1 cellular context compared by ENCODE assay signal in the genomic region with DNA sequence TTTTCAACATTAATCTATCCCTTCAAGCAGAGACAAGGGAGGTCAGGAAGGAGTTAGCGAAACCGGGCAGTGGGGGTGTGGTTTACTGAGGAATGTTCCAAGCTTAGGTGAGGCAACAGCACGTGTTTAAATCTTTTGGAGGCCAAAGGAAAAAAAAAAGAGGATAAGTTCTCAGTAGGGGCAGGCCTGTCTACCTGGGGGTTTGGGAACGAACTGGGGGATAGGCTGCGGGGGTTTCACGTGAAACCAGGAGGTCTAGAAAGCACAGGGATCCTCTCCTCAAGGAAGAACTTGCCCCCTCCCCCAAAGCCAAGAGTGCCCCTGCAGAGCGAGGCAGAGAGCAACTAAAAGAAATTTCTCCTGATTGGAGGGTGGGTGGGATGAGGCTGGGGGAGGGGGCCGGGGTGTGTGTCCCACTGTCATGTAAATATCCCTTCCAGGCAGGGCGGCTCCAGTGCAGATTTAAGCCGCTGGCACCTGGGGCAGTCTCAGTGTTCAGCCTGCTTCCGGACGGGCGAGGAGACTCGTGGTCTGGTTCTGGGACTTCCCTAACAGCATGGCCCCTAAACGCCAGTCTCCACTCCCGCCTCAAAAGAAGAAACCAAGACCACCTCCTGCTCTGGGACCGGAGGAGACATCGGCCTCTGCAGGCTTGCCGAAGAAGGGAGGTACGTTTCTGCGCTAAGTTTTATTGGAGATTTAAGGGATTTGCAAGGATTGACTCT.
TF ChIP-seq lines count a peak whose summit lies in the region.

No MANE protein-coding gene starts in this region.

TF ChIP-seq in H1, 55 proteins besides CTCF, POLR2A, EP300 and RAD21:
- TF ChIP-seq BCL11A (IDR thresholded peaks at IDR 0.05; ENCODE audit: low read depth in 2 of 2, low read length in 2 of 2) (no peak), SIN3A (conservative IDR thresholded peaks at IDR 0.05 in 1 of 2, IDR thresholded peaks at IDR 0.05 in 1 of 2; ENCODE audit: low read depth in 1 of 2, low read length in 2 of 2) (peak; percentile 28 to 47; a peak in 2 of 4 replicates), SAP30 (IDR thresholded peaks at IDR 0.05; ENCODE audit: insufficient read depth, insufficient replicate concordance, low read length) (peak; percentile 26), ZNF274 (IDR thresholded peaks at IDR 0.05; ENCODE audit: borderline replicate concordance, extremely low read depth, low read length) (no peak), BACH1 (IDR thresholded peaks at IDR 0.05; ENCODE audit: low read length) (no peak), USF2 (IDR thresholded peaks at IDR 0.05; ENCODE audit: low read length) (no peak), TEAD4 (IDR thresholded peaks at IDR 0.05; ENCODE audit: low read depth, low read length) (peak; percentile 60; the same call in 1 of the 2 replicates), EZH2 (IDR thresholded peaks at IDR 0.05; ENCODE audit: low read depth, low read length, severe bottlenecking) (no peak), SUZ12 (IDR thresholded peaks at IDR 0.05; ENCODE audit: low read length) (no peak), TBP (IDR thresholded peaks at IDR 0.05; ENCODE audit: low read depth, low read length) (peak; percentile 97), POU5F1 (IDR thresholded peaks at IDR 0.05; ENCODE audit: low read depth, low read length) (no peak), ASH2L (IDR thresholded peaks at IDR 0.05; ENCODE audit: low read length) (peak; percentile 98), NANOG (IDR thresholded peaks at IDR 0.05; ENCODE audit: insufficient read depth, low read depth, low read length, poor library complexity, severe bottlenecking) (peak; percentile 2), SP4 (IDR thresholded peaks at IDR 0.05; ENCODE audit: low read length) (no peak; the same call in 1 of the 2 replicates), SP2 (IDR thresholded peaks at IDR 0.05; ENCODE audit: low read length) (no peak), PHF8 (conservative IDR thresholded peaks at IDR 0.05; ENCODE audit: low read depth, low read length) (peak; percentile 80), POLR2AphosphoS5 (IDR thresholded peaks at IDR 0.05; ENCODE audit: low read depth, low read length) (peak; percentile 99), E2F6 (IDR thresholded peaks at IDR 0.05) (peak; percentile 45; the same call in 1 of the 2 replicates), RFX5 (IDR thresholded peaks at IDR 0.05; ENCODE audit: borderline replicate concordance, low read depth, low read length) (no peak), MAFK (IDR thresholded peaks at IDR 0.05; ENCODE audit: low read depth, low read length) (no peak; the same call in 1 of the 2 replicates), CTBP2 (IDR thresholded peaks at IDR 0.05; ENCODE audit: borderline replicate concordance, insufficient read depth, insufficient read length, low read length) (no peak), HDAC2 (IDR thresholded peaks at IDR 0.05; ENCODE audit: borderline replicate concordance in 1 of 2, low read depth in 2 of 2, low read length in 2 of 2) (no peak), RXRA (IDR thresholded peaks at IDR 0.05; ENCODE audit: insufficient read depth, low read depth, low read length) (no peak), CEBPB (IDR thresholded peaks at IDR 0.05; ENCODE audit: low read depth, low read length) (peak; percentile 82), NRF1 (IDR thresholded peaks at IDR 0.05; ENCODE audit: low read depth, low read length) (no peak), JUN (IDR thresholded peaks at IDR 0.05; ENCODE audit: low read depth, low read length) (no peak), SP1 (IDR thresholded peaks at IDR 0.05; ENCODE audit: low read depth, low read length) (0 out of 2 replicates have a peak, but pooled peaks have one; percentile 16), RNF2 (IDR thresholded peaks at IDR 0.05; ENCODE audit: borderline replicate concordance, low read depth, low read length, missing control alignments, poor library complexity, severe bottlenecking) (no peak), RBBP5 (IDR thresholded peaks at IDR 0.05; ENCODE audit: borderline replicate concordance, low read depth, low read length) (peak; percentile 79), TCF12 (IDR thresholded peaks at IDR 0.05; ENCODE audit: low read depth, low read length) (no peak), GTF2F1 (IDR thresholded peaks at IDR 0.05; ENCODE audit: borderline replicate concordance, low read depth, low read length) (peak; percentile 94), TAF1 (IDR thresholded peaks at IDR 0.05; ENCODE audit: low read depth, low read length) (peak; percentile 99), SIRT6 (IDR thresholded peaks at IDR 0.05; ENCODE audit: low read length) (no peak), SIX5 (IDR thresholded peaks at IDR 0.05; ENCODE audit: low read depth, low read length) (no peak), KDM1A (IDR thresholded peaks at IDR 0.05; ENCODE audit: borderline replicate concordance, low read length) (peak; percentile 87), TAF7 (optimal IDR thresholded peaks at IDR 0.05; ENCODE audit: borderline replicate concordance, low read depth, low read length) (peak; percentile 88), CREB1 (IDR thresholded peaks at IDR 0.05) (no peak), YY1 (IDR thresholded peaks at IDR 0.05; ENCODE audit: low read depth, low read length) (no peak), CHD1 (IDR thresholded peaks at IDR 0.05; ENCODE audit: low read depth, low read length) (no peak; the same call in 1 of the 2 replicates)
- TF ChIP-seq, protein P1, sequence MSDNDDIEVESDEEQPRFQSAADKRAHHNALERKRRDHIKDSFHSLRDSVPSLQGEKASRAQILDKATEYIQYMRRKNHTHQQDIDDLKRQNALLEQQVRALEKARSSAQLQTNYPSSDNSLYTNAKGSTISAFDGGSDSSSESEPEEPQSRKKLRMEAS (IDR thresholded peaks at IDR 0.05) = peak; percentile 63
- TF ChIP-seq, protein P2, sequence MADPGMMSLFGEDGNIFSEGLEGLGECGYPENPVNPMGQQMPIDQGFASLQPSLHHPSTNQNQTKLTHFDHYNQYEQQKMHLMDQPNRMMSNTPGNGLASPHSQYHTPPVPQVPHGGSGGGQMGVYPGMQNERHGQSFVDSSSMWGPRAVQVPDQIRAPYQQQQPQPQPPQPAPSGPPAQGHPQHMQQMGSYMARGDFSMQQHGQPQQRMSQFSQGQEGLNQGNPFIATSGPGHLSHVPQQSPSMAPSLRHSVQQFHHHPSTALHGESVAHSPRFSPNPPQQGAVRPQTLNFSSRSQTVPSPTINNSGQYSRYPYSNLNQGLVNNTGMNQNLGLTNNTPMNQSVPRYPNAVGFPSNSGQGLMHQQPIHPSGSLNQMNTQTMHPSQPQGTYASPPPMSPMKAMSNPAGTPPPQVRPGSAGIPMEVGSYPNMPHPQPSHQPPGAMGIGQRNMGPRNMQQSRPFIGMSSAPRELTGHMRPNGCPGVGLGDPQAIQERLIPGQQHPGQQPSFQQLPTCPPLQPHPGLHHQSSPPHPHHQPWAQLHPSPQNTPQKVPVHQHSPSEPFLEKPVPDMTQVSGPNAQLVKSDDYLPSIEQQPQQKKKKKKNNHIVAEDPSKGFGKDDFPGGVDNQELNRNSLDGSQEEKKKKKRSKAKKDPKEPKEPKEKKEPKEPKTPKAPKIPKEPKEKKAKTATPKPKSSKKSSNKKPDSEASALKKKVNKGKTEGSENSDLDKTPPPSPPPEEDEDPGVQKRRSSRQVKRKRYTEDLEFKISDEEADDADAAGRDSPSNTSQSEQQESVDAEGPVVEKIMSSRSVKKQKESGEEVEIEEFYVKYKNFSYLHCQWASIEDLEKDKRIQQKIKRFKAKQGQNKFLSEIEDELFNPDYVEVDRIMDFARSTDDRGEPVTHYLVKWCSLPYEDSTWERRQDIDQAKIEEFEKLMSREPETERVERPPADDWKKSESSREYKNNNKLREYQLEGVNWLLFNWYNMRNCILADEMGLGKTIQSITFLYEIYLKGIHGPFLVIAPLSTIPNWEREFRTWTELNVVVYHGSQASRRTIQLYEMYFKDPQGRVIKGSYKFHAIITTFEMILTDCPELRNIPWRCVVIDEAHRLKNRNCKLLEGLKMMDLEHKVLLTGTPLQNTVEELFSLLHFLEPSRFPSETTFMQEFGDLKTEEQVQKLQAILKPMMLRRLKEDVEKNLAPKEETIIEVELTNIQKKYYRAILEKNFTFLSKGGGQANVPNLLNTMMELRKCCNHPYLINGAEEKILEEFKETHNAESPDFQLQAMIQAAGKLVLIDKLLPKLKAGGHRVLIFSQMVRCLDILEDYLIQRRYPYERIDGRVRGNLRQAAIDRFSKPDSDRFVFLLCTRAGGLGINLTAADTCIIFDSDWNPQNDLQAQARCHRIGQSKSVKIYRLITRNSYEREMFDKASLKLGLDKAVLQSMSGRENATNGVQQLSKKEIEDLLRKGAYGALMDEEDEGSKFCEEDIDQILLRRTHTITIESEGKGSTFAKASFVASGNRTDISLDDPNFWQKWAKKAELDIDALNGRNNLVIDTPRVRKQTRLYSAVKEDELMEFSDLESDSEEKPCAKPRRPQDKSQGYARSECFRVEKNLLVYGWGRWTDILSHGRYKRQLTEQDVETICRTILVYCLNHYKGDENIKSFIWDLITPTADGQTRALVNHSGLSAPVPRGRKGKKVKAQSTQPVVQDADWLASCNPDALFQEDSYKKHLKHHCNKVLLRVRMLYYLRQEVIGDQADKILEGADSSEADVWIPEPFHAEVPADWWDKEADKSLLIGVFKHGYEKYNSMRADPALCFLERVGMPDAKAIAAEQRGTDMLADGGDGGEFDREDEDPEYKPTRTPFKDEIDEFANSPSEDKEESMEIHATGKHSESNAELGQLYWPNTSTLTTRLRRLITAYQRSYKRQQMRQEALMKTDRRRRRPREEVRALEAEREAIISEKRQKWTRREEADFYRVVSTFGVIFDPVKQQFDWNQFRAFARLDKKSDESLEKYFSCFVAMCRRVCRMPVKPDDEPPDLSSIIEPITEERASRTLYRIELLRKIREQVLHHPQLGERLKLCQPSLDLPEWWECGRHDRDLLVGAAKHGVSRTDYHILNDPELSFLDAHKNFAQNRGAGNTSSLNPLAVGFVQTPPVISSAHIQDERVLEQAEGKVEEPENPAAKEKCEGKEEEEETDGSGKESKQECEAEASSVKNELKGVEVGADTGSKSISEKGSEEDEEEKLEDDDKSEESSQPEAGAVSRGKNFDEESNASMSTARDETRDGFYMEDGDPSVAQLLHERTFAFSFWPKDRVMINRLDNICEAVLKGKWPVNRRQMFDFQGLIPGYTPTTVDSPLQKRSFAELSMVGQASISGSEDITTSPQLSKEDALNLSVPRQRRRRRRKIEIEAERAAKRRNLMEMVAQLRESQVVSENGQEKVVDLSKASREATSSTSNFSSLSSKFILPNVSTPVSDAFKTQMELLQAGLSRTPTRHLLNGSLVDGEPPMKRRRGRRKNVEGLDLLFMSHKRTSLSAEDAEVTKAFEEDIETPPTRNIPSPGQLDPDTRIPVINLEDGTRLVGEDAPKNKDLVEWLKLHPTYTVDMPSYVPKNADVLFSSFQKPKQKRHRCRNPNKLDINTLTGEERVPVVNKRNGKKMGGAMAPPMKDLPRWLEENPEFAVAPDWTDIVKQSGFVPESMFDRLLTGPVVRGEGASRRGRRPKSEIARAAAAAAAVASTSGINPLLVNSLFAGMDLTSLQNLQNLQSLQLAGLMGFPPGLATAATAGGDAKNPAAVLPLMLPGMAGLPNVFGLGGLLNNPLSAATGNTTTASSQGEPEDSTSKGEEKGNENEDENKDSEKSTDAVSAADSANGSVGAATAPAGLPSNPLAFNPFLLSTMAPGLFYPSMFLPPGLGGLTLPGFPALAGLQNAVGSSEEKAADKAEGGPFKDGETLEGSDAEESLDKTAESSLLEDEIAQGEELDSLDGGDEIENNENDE (IDR thresholded peaks at IDR 0.05; ENCODE audit: insufficient replicate concordance, low read length) = no peak
- TF ChIP-seq, protein P3, sequence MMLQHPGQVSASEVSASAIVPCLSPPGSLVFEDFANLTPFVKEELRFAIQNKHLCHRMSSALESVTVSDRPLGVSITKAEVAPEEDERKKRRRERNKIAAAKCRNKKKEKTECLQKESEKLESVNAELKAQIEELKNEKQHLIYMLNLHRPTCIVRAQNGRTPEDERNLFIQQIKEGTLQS (IDR thresholded peaks at IDR 0.05; ENCODE audit: insufficient read depth, low read depth, low read length) = no peak
